Comparison of ENCODE assay signal across 13 cellular contexts in the genomic region with DNA sequence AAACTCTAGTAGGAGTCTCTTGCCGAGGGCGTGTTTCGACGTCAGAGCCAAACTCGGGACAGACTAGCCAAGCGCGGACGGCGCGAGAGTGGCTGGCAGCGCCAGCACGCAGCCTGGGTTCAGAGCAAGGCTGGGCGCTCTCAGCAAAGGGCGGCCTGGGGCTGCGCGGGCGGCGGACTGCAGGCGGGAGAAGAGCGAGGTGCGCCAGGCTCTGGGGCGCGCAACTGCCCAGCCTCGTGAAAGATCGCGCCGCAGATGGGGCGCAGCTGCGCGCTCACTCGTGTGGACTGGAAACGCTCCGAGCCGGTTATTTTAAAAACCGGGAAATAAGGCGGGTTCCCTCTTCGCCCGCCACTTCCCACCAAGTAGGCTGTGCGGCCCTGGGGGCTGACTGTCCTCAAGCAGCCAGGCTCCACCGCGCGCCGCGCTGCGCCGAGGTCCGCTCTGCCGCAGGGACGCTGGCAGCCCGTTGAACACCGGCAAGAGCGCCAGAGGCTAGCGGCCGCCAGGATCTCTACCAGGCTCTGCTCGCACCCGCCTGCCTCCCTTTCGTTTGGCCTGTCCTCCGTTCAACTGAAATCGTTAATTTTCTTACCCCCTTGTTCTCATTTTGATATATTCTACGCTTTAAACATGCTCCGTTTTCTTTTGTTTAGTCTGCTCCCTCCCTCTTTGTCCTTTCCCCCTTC. TPM values are rescaled to one million over a fixed set of nuclear protein-coding genes. Genes with fewer than 3 reads are reported as not detected.
DNase-seq lines count a peak whose midpoint lies in the region; ATAC-seq, FAIRE-seq and TF ChIP-seq lines count a peak whose summit lies in the region.
"Had no signal": no experiment of that assay in that cellular context is flagged by ENCODE, and none has a peak within 500 bp of the region (broad histone marks: within the 10 kb centered on the region; RNA-seq: fewer than 3 reads in every experiment).

No MANE protein-coding gene starts in this region.

- TF ChIP-seq RAD21 in K562 (CRISPR knock-in tag; conservative IDR thresholded peaks at IDR 0.05 in 1 of 2, IDR thresholded peaks at IDR 0.05 in 1 of 2): no peak

- no peak overlapping the region for H3K18ac ChIP-seq in mesenchymal stem cell (ENCODE audit: low read depth in 1 of 2, low read length in 2 of 2)

- no peaks in the 10 kb centered on the region for H3K9me1 ChIP-seq in K562 (ENCODE audit: control insufficient read depth, insufficient read depth, low read length)

- H3K27ac ChIP-seq in heart right ventricle (no peak overlapping the region), K562 (ENCODE audit: extremely low read depth, low read depth, low read length) (no peak overlapping the region), mesenchymal stem cell (ENCODE audit: low read length, poor library complexity, severe bottlenecking) (no peak overlapping the region), thyroid gland (no peak overlapping the region)
- H3K27ac ChIP-seq: PC-9 had no signal

- H3K4me2 ChIP-seq in K562 (ENCODE audit: insufficient read depth, low read length) (no peak overlapping the region), mesenchymal stem cell (ENCODE audit: low read length, poor library complexity, severe bottlenecking) (no peak overlapping the region)
- H3K4me2 ChIP-seq: PC-9 had no signal

- H3K9ac ChIP-seq in K562 (ENCODE audit: insufficient read depth in 1 of 2, low read depth in 2 of 2, low read length in 2 of 2) (no peak overlapping the region), mesenchymal stem cell (ENCODE audit: low read length) (no peak overlapping the region)

- H2BK12ac ChIP-seq in mesenchymal stem cell (ENCODE audit: low read length in 2 of 2): no peak overlapping the region

- WGBS in heart right ventricle, 2 donors: 8 to 17% methylated on average over 61 of the region's 61 CpGs
- 83% methylated on average over 60 of the region's 61 CpGs for WGBS in K562 (ENCODE audit: insufficient coverage, low coverage, missing lambda C conversion rate)
- 3% methylated on average over 61 of the region's 61 CpGs for WGBS in mesenchymal stem cell
- 11 to 12% methylated on average over 39 to 41 of the region's 61 CpGs for WGBS in thyroid gland, 2 donors

- H2AFZ ChIP-seq in K562 (ENCODE audit: low read depth, low read length) (no peak overlapping the region), mesenchymal stem cell (ENCODE audit: low read depth, low read length) (no peak overlapping the region)
- H2AFZ ChIP-seq: PC-9 had no signal

- DNase-seq in heart right ventricle: no peak
- DNase-seq in cardiac septum (ENCODE audit: low spot score): no peak
- no peak for DNase-seq in K562 (ENCODE audit: extremely low read depth in 1 of 4, low spot score in 3 of 4)
- peak; percentile 23 for DNase-seq in mesenchymal stem cell
- peak; percentile 32 to 33 for DNase-seq in thyroid gland
- DNase-seq in NCI-H1694 treated with DMSO at 0.1 percent for 48 hours (lab: John Stamatoyannopoulos, UW): no peak
- DNase-seq: BE2C, NCI-H1694, PC-9 had no signal

- TF ChIP-seq EP300 in K562 (IDR thresholded peaks at IDR 0.05; ENCODE audit: low read length): no peak

- peaks cover 8% of the 10 kb centered on the region; the same call in 1 of the 2 replicates for H4K20me1 ChIP-seq in K562 (replicated peaks; ENCODE audit: control insufficient read depth, insufficient read depth, low read length)

- intact Hi-C loops in heart right ventricle (cut with DNase I): no loop called here
- intact Hi-C loops in cardiac septum (cut with DNase I): no loop called here
- intact Hi-C loops in K562 (cut with micrococcal nuclease): no loop called here
- intact Hi-C loops in thyroid gland (cut with DNase I): no loop called here

- H3K4me1 ChIP-seq in heart right ventricle (peaks cover 0 to 35% (median 27%) of the 10 kb centered on the region in 9 donors), K562 (replicated peaks in 1 of 2; ENCODE audit: control insufficient read depth in 2 of 2, insufficient read depth in 2 of 2, low read length in 2 of 2) (peaks cover 0 to 8% of the 10 kb centered on the region in 2 experiments; a peak in 1 of 5 replicates), mesenchymal stem cell (ENCODE audit: control insufficient read depth, insufficient read depth, low read depth, low read length) (peaks cover 26% of the 10 kb centered on the region), thyroid gland (peaks cover 21 to 26% of the 10 kb centered on the region in 2 donors)

- in situ Hi-C loops in K562 (cut with MboI): no loop called here

- peak in 2 of 8 donors; percentile 6 to 31 for ATAC-seq in heart right ventricle
- no peak for ATAC-seq in K562
- ATAC-seq in GM18505 (IDR thresholded peaks at IDR 0.05; ENCODE audit: unreplicated experiment): no peak
- ATAC-seq in GM21717 (IDR thresholded peaks at IDR 0.05; ENCODE audit: unreplicated experiment): no peak

- no peaks in the 10 kb centered on the region for H3K79me1 ChIP-seq in mesenchymal stem cell (replicated peaks; ENCODE audit: low read length, poor library complexity, severe bottlenecking)

- peak overlapping the region in 7 of 10 donors; percentile 2 to 20 (median 10) for H3K4me3 ChIP-seq in heart right ventricle
- no peak overlapping the region for H3K4me3 ChIP-seq in K562
- H3K4me3 ChIP-seq in mesenchymal stem cell (ENCODE audit: insufficient read depth in 1 of 2, low read depth in 1 of 2, low read length in 2 of 2): peak overlapping the region in 1 of 2 experiments; percentile 33
- no peak overlapping the region for H3K4me3 ChIP-seq in thyroid gland (replicated peaks in 1 of 3)
- H3K4me3 ChIP-seq: PC-9 had no signal

- no TSS peak for BruUV-seq in K562 (replicated peaks; lab: Mats Ljungman, UMichigan)

- no peak overlapping the region for H2BK15ac ChIP-seq in mesenchymal stem cell (ENCODE audit: low read depth, poor library complexity, severe bottlenecking)

- FAIRE-seq in K562 (lab: Jason Lieb, UNC): no peak
- FAIRE-seq: frontal cortex had no signal

- peak overlapping the region in 1 of 2 experiments; percentile 9 for H3K23ac ChIP-seq in mesenchymal stem cell (ENCODE audit: low read length in 2 of 2)

- H2BK120ac ChIP-seq in mesenchymal stem cell (ENCODE audit: low read depth, low read length): no peak overlapping the region

- no peak overlapping the region for H4K8ac ChIP-seq in mesenchymal stem cell (ENCODE audit: low read length)

- H3K36me3 ChIP-seq in heart right ventricle (no peaks in the 10 kb centered on the region), K562 (ENCODE audit: control insufficient read depth, insufficient read depth, low read length) (no peaks in the 10 kb centered on the region), mesenchymal stem cell (ENCODE audit: control insufficient read depth in 1 of 2, insufficient read depth in 2 of 2, low read depth in 1 of 2, low read length in 2 of 2) (peaks cover 0 to 8% of the 10 kb centered on the region in 2 experiments), thyroid gland (no peaks in the 10 kb centered on the region)
- H3K36me3 ChIP-seq: BE2C had no signal

- H3K4ac ChIP-seq in mesenchymal stem cell (ENCODE audit: low read depth in 1 of 2, low read length in 2 of 2): no peak overlapping the region

- no peaks in the 10 kb centered on the region for H3K79me2 ChIP-seq in K562 (ENCODE audit: control insufficient read depth, insufficient read depth, low read length)

- H3K9me3 ChIP-seq in heart right ventricle (no peaks in the 10 kb centered on the region), K562 (replicated peaks; ENCODE audit: control insufficient read depth, insufficient read depth, low read depth, low read length) (no peaks in the 10 kb centered on the region), mesenchymal stem cell (ENCODE audit: control insufficient read depth, low read length) (peaks cover 3% of the 10 kb centered on the region), thyroid gland (no peaks in the 10 kb centered on the region)
- H3K9me3 ChIP-seq: BE2C had no signal

- H3K27me3 ChIP-seq in heart right ventricle (peaks cover 35 to 75% (median 66%) of the 10 kb centered on the region in 7 donors), K562 (ENCODE audit: control insufficient read depth in 2 of 2, insufficient read depth in 2 of 2, low read length in 2 of 2) (peaks cover 8 to 23% of the 10 kb centered on the region in 2 experiments; a peak in 4 of 5 replicates), mesenchymal stem cell (ENCODE audit: control insufficient read depth in 1 of 2, insufficient read depth in 1 of 2, low read length in 2 of 2) (peaks cover 64 to 83% of the 10 kb centered on the region in 2 experiments), thyroid gland (peaks cover 39% of the 10 kb centered on the region)
- H3K27me3 ChIP-seq: BE2C had no signal

- no peak overlapping the region for H2BK5ac ChIP-seq in mesenchymal stem cell (ENCODE audit: low read depth, low read length, poor library complexity, severe bottlenecking)

- no peak overlapping the region for H3K14ac ChIP-seq in mesenchymal stem cell (ENCODE audit: low read length in 2 of 2)

- TF ChIP-seq POLR2A in K562 (conservative IDR thresholded peaks at IDR 0.05) (no peak), thyroid gland (IDR thresholded peaks at IDR 0.05) (no peak), GM18505 (IDR thresholded peaks at IDR 0.05; ENCODE audit: borderline replicate concordance, extremely low read depth, insufficient read depth, insufficient read length) (no peak)

- H4K91ac ChIP-seq in mesenchymal stem cell (ENCODE audit: low read length): no peak overlapping the region

- H2AK5ac ChIP-seq in mesenchymal stem cell (ENCODE audit: low read length, severe bottlenecking): no peak overlapping the region

- TF ChIP-seq CTCF in heart right ventricle (IDR thresholded peaks at IDR 0.05) (no peak), K562 (IDR thresholded peaks at IDR 0.05 in 2 of 3, conservative IDR thresholded peaks at IDR 0.05 in 1 of 3; ENCODE audit: insufficient read depth in 2 of 3, low read depth in 1 of 3, low read length in 3 of 3) (no peak), thyroid gland (IDR thresholded peaks at IDR 0.05) (no peak)

- POLR2A ChIA-PET in K562 (lab: Yijun Ruan, JAX): no interaction called here

- CTCF ChIA-PET in K562 (lab: Yijun Ruan, JAX; ENCODE audit: low intra/inter-chr PET ratio): no interaction called here

RNA-seq across cellular contexts. Expression of a gene that starts 2.4 kb away (rescaled TPM):
- total RNA-seq in heart right ventricle (not detected), cardiac septum (0.22 TPM), K562 (2014; rRNA removed) (not detected in 2 replicates), K562 (2014; rRNA removed; fragmentation: Illumina TruSeq; extraction: Trizol) (not detected in 2 replicates), K562 (2015; rRNA removed; fragmentation: Illumina TruSeq; extraction: Trizol) (not detected in 2 replicates), K562 (2021) (not detected in 2 replicates), thyroid gland (not detected)
- polyA plus RNA-seq in heart right ventricle (under 1 TPM in 1 of 2 donors, not detected in 1; 0.04 TPM), K562 (2011; rRNA removed) (not detected in 2 replicates), K562 (2014; fragmentation: Illumina TruSeq; extraction: Trizol) (not detected in 2 replicates), K562 (2014; fragmentation: Nextera tagmentation; extraction: Ambion mirVana) (not detected), K562 (2014; rRNA removed) (not detected in 2 replicates)
- not detected in 2 replicates for total RNA-seq in K562 (2011; cell fraction: chromatin; rRNA removed; ENCODE audit: low replicate concordance)
- not detected in 2 replicates for total RNA-seq in K562 (2011; cell fraction: nucleolus; rRNA removed)
- total RNA-seq in K562 (2011; cell fraction: nucleoplasm; rRNA removed): not detected in 2 replicates
- not detected in 2 replicates for polyA plus RNA-seq in K562 (2011; cell fraction: cytosol; rRNA removed)
- polyA plus RNA-seq in K562 (2011; cell fraction: nucleus; rRNA removed): not detected in 2 replicates
- polyA plus RNA-seq in K562 (2012): not detected in 2 replicates
- polyA minus RNA-seq in K562 (2011; rRNA and poly(A)+ RNA removed): not detected in 2 replicates
- not detected in 2 replicates for polyA minus RNA-seq in K562 (2011; cell fraction: cytosol; rRNA and poly(A)+ RNA removed)
- polyA minus RNA-seq in K562 (2011; cell fraction: nucleus; rRNA and poly(A)+ RNA removed): not detected in 2 replicates
- polyA plus RNA-seq in mesenchymal stem cell (2013, experiment 1 of 2): not detected
- not detected for polyA plus RNA-seq in mesenchymal stem cell (2013, experiment 2 of 2)
- total RNA-seq: osteocyte, PC-9 had no signal

RNA-seq across cellular contexts. Expression of a gene that starts 33.7 kb away (rescaled TPM):
- total RNA-seq in heart right ventricle (10 to 100 TPM; 13.9 to 23.2 (median 18.9) TPM), cardiac septum (23.8 TPM), K562 (2014; rRNA removed) (34.2 and 40.1 TPM in 2 replicates), K562 (2014; rRNA removed; fragmentation: Illumina TruSeq; extraction: Trizol) (27.6 and 28.6 TPM in 2 replicates), K562 (2015; rRNA removed; fragmentation: Illumina TruSeq; extraction: Trizol) (29.0 and 30.6 TPM in 2 replicates), K562 (2021) (38.5 and 42.3 TPM in 2 replicates), thyroid gland (10 to 100 TPM; 36.2 to 63.4 (median 45.2) TPM)
- polyA plus RNA-seq in heart right ventricle (10 to 100 TPM; 10.3 to 12.3 TPM), K562 (2011; rRNA removed) (32.6 and 32.8 TPM in 2 replicates), K562 (2014; fragmentation: Illumina TruSeq; extraction: Trizol) (30.6 and 32.2 TPM in 2 replicates), K562 (2014; fragmentation: Nextera tagmentation; extraction: Ambion mirVana) (10 to 100 TPM in 1 of 2 experiments, 1 to 10 TPM in 1; 9.9 to 10.5 TPM), K562 (2014; rRNA removed) (30.4 and 32.0 TPM in 2 replicates)
- 216 and 291 TPM in 2 replicates for total RNA-seq in K562 (2011; cell fraction: chromatin; rRNA removed; ENCODE audit: low replicate concordance)
- total RNA-seq in K562 (2011; cell fraction: nucleolus; rRNA removed): 159 and 160 TPM in 2 replicates
- 167 and 180 TPM in 2 replicates for total RNA-seq in K562 (2011; cell fraction: nucleoplasm; rRNA removed)
- polyA plus RNA-seq in K562 (2011; cell fraction: cytosol; rRNA removed): 20.9 and 23.7 TPM in 2 replicates
- polyA plus RNA-seq in K562 (2011; cell fraction: nucleus; rRNA removed): 128 and 143 TPM in 2 replicates
- polyA plus RNA-seq in K562 (2012): 23.1 and 25.5 TPM in 2 replicates
- polyA minus RNA-seq in K562 (2011; rRNA and poly(A)+ RNA removed): 51.3 and 51.8 TPM in 2 replicates
- 16.5 and 21.1 TPM in 2 replicates for polyA minus RNA-seq in K562 (2011; cell fraction: cytosol; rRNA and poly(A)+ RNA removed)
- polyA minus RNA-seq in K562 (2011; cell fraction: nucleus; rRNA and poly(A)+ RNA removed): 79.6 and 106 TPM in 2 replicates
- 19.9 TPM for polyA plus RNA-seq in mesenchymal stem cell (2013, experiment 1 of 2)
- polyA plus RNA-seq in mesenchymal stem cell (2013, experiment 2 of 2): 19.7 TPM

RNA-seq across cellular contexts. Expression of a gene that starts 44.1 kb away (rescaled TPM):
- not detected for total RNA-seq in heart right ventricle
- not detected for polyA plus RNA-seq in heart right ventricle
- total RNA-seq in cardiac septum: not detected
- not detected in 2 replicates for total RNA-seq in K562 (2011; cell fraction: chromatin; rRNA removed; ENCODE audit: low replicate concordance)
- total RNA-seq in K562 (2011; cell fraction: nucleolus; rRNA removed): not detected in 2 replicates
- total RNA-seq in K562 (2011; cell fraction: nucleoplasm; rRNA removed): not detected in 2 replicates
- total RNA-seq in K562 (2014; rRNA removed): not detected in 2 replicates
- total RNA-seq in K562 (2014; rRNA removed; fragmentation: Illumina TruSeq; extraction: Trizol): not detected in 2 replicates
- not detected in 2 replicates for total RNA-seq in K562 (2015; rRNA removed; fragmentation: Illumina TruSeq; extraction: Trizol)
- total RNA-seq in K562 (2021): not detected in 2 replicates
- polyA plus RNA-seq in K562 (2011; rRNA removed): 0.05 TPM in 1 of 2 replicates, not detected in the other
- polyA plus RNA-seq in K562 (2011; cell fraction: cytosol; rRNA removed): 0.03 TPM in 1 of 2 replicates, not detected in the other
- 0.07 and 0.09 TPM in 2 replicates for polyA plus RNA-seq in K562 (2011; cell fraction: nucleus; rRNA removed)
- 0.07 and 1.3 TPM in 2 replicates for polyA plus RNA-seq in K562 (2012)
- not detected in 2 replicates for polyA plus RNA-seq in K562 (2014; fragmentation: Illumina TruSeq; extraction: Trizol)
- polyA plus RNA-seq in K562 (2014; fragmentation: Nextera tagmentation; extraction: Ambion mirVana): not detected
- not detected in 2 replicates for polyA plus RNA-seq in K562 (2014; rRNA removed)
- polyA minus RNA-seq in K562 (2011; rRNA and poly(A)+ RNA removed): not detected in 2 replicates
- polyA minus RNA-seq in K562 (2011; cell fraction: cytosol; rRNA and poly(A)+ RNA removed): not detected in 2 replicates
- 0.22 TPM in 1 of 2 replicates, not detected in the other for polyA minus RNA-seq in K562 (2011; cell fraction: nucleus; rRNA and poly(A)+ RNA removed)
- polyA plus RNA-seq in mesenchymal stem cell (2013, experiment 1 of 2): not detected
- not detected for polyA plus RNA-seq in mesenchymal stem cell (2013, experiment 2 of 2)
- total RNA-seq in thyroid gland: under 1 TPM in 1 of 4 donors, not detected in 3; 0.27 TPM
- total RNA-seq: osteocyte had no signal

Comparison
In these comparisons a context has a peak if more than half of its experiments do, and no peak if none do; other contexts are left out.
1. DNase-seq: peak in mesenchymal stem cell (single experiment) and thyroid gland (2 of 2); none in heart right ventricle (0 of 2), cardiac septum (single experiment), K562 (0 of 4) and NCI-H1694 treated with DMSO at 0.1 percent for 48 hours (single experiment).
2. H3K4me3 ChIP-seq: peak in heart right ventricle (7 of 10); none in K562 (single experiment) and thyroid gland (0 of 3).